Comparison of ENCODE assay signal across 37 cellular contexts in genomic region chr1:3699596-3699995, GRCh38. TPM values are rescaled to one million over a fixed set of nuclear protein-coding genes. Genes with fewer than 3 reads are reported as not detected.
"Had no signal": no experiment of that assay in that cellular context is flagged by ENCODE, and none has a peak within 500 bp of the region (broad histone marks: within the 10 kb centered on the region; RNA-seq: fewer than 3 reads in every experiment).

No MANE protein-coding gene starts in this region.

- ATAC-seq: activated CD4-positive, CD25-positive, alpha-beta regulatory T cell treated with anti-CD3 and anti-CD28 coated beads, Interleukin-2, amount 50 U/mL, for 24 hours; left colon; naive thymus-derived CD4-positive, alpha-beta T cell; pancreas; psoas muscle had no signal

- H3K4me3 Mint-ChIP-seq: activated naive CD4-positive, alpha-beta T cell treated with anti-CD3 and anti-CD28 coated beads, Interleukin-2, amount 10 ng/mL, durations not matched to agents 7 days and 5 days; activated naive CD8-positive, alpha-beta T cell treated with anti-CD3 and anti-CD28 coated beads, Interleukin-2, amount 10 ng/mL, durations not matched to agents 7 days and 5 days; activated T-helper 1 cell treated with anti-CD3 and anti-CD28 coated beads, Interleukin-12 subunit alpha, Interleukin-12 subunit beta, Interleukin-2, Interleukin-4 antibody, amounts not matched to agents 30 ng/mL and 10 ng/mL and 1 ng/mL, durations not matched to agents 14 hours and 24 hours and 36 hours; brain; naive thymus-derived CD4-positive, alpha-beta T cell; T-helper 1 cell treated with Interleukin-12 subunit alpha and Interleukin-12 subunit beta and Interleukin-4 antibody, amounts not matched to agents 30 μg/mL and 1 μg/mL, for 36 hours had no signal

- H3K4me1 ChIP-seq: ascending aorta, colonic mucosa, pancreas, psoas muscle, testis had no signal

- H3K9me3 ChIP-seq: ascending aorta, colonic mucosa, esophagus muscularis mucosa, pancreas, psoas muscle, testis, transverse colon had no signal

- H3K27me3 ChIP-seq: cardiac muscle cell, colonic mucosa, pancreas, testis had no signal

- H3K27me3 Mint-ChIP-seq: brain had no signal

- DNase-seq: activated CD4-positive, alpha-beta T cell treated with anti-CD3 and anti-CD28 coated beads for 48 hours; activated CD4-positive, alpha-beta T cell treated with anti-CD3 and anti-CD28 coated beads, Interleukin-2, amount 50 U/mL, for 48 hours; activated CD8-positive, alpha-beta memory T cell treated with anti-CD3 and anti-CD28 coated beads, Interleukin-2, amount 50 U/mL, for 4 hours; activated effector memory CD4-positive, alpha-beta T cell treated with anti-CD3 and anti-CD28 coated beads, Interleukin-2, amount 50 U/mL, for 16 hours; activated naive CD4-positive, alpha-beta T cell treated with anti-CD3 and anti-CD28 coated beads, Interleukin-2, amount 10 ng/mL, durations not matched to agents 7 days and 5 days; activated naive CD8-positive, alpha-beta T cell treated with anti-CD3 and anti-CD28 coated beads, Interleukin-2, amount 10 ng/mL, durations not matched to agents 7 days and 5 days; activated T-cell treated with anti-CD3 and anti-CD28 coated beads, Interleukin-2, amount 50 U/mL, for 1 hour; cerebellar nuclear complex; colonic mucosa; dorsolateral prefrontal cortex; hippocampal formation; kidney; left colon; midbrain; naive thymus-derived CD4-positive, alpha-beta T cell; nucleus accumbens; pancreas; psoas muscle; stimulated activated naive CD4-positive, alpha-beta T cell treated with Interleukin-2 at 50 U/mL for 16 hours; SW 1271; T-helper 9 cell; testis; transverse colon; WERI-Rb-1 had no signal

- H3K27ac ChIP-seq: ascending aorta, cardiac muscle cell, colonic mucosa, dorsolateral prefrontal cortex, esophagus muscularis mucosa, pancreas, psoas muscle, testis, transverse colon, WERI-Rb-1 had no signal

- H3K4me3 ChIP-seq: ascending aorta, cardiac muscle cell, colonic mucosa, dorsolateral prefrontal cortex, esophagus muscularis mucosa, pancreas, psoas muscle, testis, transverse colon had no signal

- H3K27ac Mint-ChIP-seq: activated naive CD4-positive, alpha-beta T cell treated with anti-CD3 and anti-CD28 coated beads, Interleukin-2, amount 10 ng/mL, durations not matched to agents 7 days and 5 days; activated naive CD8-positive, alpha-beta T cell treated with anti-CD3 and anti-CD28 coated beads, Interleukin-2, amount 10 ng/mL, durations not matched to agents 7 days and 5 days; activated T-helper 1 cell treated with anti-CD3 and anti-CD28 coated beads, Interleukin-12 subunit alpha, Interleukin-12 subunit beta, Interleukin-2, Interleukin-4 antibody, amounts not matched to agents 30 ng/mL and 10 ng/mL and 1 ng/mL, durations not matched to agents 14 hours and 24 hours and 36 hours; naive thymus-derived CD4-positive, alpha-beta T cell; T-helper 1 cell treated with Interleukin-12 subunit alpha and Interleukin-12 subunit beta and Interleukin-4 antibody, amounts not matched to agents 30 μg/mL and 1 μg/mL, for 36 hours had no signal

- H3K9me3 Mint-ChIP-seq: activated T-helper 1 cell treated with anti-CD3 and anti-CD28 coated beads, Interleukin-12 subunit alpha, Interleukin-12 subunit beta, Interleukin-2, Interleukin-4 antibody, amounts not matched to agents 30 ng/mL and 10 ng/mL and 1 ng/mL, durations not matched to agents 14 hours and 24 hours and 36 hours; brain; naive thymus-derived CD4-positive, alpha-beta T cell; T-helper 1 cell treated with Interleukin-12 subunit alpha and Interleukin-12 subunit beta and Interleukin-4 antibody, amounts not matched to agents 30 μg/mL and 1 μg/mL, for 36 hours had no signal

- H3K36me3 ChIP-seq: ascending aorta, cardiac muscle cell, colonic mucosa, esophagus muscularis mucosa, pancreas, transverse colon had no signal

- H3K36me3 Mint-ChIP-seq: activated naive CD4-positive, alpha-beta T cell treated with anti-CD3 and anti-CD28 coated beads, Interleukin-2, amount 10 ng/mL, durations not matched to agents 7 days and 5 days; activated naive CD8-positive, alpha-beta T cell treated with anti-CD3 and anti-CD28 coated beads, Interleukin-2, amount 10 ng/mL, durations not matched to agents 7 days and 5 days; brain; naive thymus-derived CD4-positive, alpha-beta T cell had no signal

RNA-seq across cellular contexts. Expression of gene TP73, which starts 47.3 kb away (rescaled TPM):
- total RNA-seq: ascending aorta, cardiac muscle cell, esophagus muscularis mucosa had no signal
- polyA plus RNA-seq: neural cell had no signal

RNA-seq across cellular contexts. Expression of gene CCDC27, which starts 52.7 kb away (rescaled TPM):
- total RNA-seq: activated CD8-positive, alpha-beta memory T cell treated with anti-CD3 and anti-CD28 coated beads for 36 hours; activated naive CD8-positive, alpha-beta T cell treated with anti-CD3 and anti-CD28 coated beads, Interleukin-2, amount 10 ng/mL, durations not matched to agents 7 days and 5 days; activated T-helper 1 cell treated with anti-CD3 and anti-CD28 coated beads, Interleukin-12 subunit alpha, Interleukin-12 subunit beta, Interleukin-2, Interleukin-4 antibody, amounts not matched to agents 30 ng/mL and 10 ng/mL and 1 ng/mL, durations not matched to agents 14 hours and 24 hours and 36 hours; ascending aorta; colonic mucosa; endothelial cell of umbilical vein; esophagus muscularis mucosa; frontal cortex; kidney; left colon; liver; naive thymus-derived CD4-positive, alpha-beta T cell; transverse colon; urinary bladder had no signal
- polyA plus RNA-seq: endothelial cell of umbilical vein; liver; naive thymus-derived CD4-positive, alpha-beta T cell; neural cell; pancreas; urinary bladder had no signal
